ENCODE assay signal across 9 cellular contexts in the genomic region with DNA sequence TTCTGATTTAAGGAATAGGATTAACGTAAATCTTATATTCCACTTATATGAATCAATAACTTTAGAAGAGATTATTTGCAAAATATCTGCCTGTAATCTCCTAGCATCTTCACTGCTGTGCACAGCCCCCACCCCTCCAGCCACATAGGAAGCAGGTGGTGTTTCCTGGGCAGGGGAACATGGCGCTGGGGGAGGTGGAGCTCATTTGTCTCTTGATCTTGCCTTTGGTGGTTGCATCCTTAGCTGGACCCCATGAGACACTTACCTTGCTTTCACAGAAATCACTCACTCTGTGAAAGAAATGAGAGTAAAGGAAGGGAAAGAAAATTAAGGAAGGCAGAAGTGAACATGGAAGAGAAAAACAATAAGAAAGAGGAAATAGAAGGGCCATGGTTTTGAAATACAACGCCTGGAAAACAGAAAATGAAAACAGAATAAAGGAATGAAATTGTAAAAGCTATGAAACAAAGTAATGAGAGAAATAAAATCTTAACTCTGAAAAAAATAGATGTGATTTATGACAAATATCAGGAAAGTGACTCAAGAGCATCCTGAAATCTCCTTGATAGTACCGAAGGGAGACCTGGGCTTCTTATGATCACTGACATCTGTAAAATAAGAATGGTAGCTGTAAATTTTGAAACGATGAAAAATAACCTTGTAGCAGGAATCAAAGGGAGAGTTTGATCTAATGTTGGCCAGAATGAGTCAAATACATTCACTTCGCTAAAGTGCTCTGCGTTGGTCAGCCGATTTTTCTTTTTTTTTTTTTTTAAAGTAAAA. TPM values are rescaled to one million over a fixed set of nuclear protein-coding genes. Genes with fewer than 3 reads are reported as not detected.
A peak's percentile ranks its signal among the peaks of the same experiment; 100 is the strongest.
DNase-seq lines count a peak whose midpoint lies in the region; ATAC-seq, FAIRE-seq and TF ChIP-seq lines count a peak whose summit lies in the region.
"Had no signal": no experiment of that assay in that cellular context is flagged by ENCODE, and none has a peak within 500 bp of the region (broad histone marks: within the 10 kb centered on the region; RNA-seq: fewer than 3 reads in every experiment).

No MANE protein-coding gene starts in this region.

- FAIRE-seq in H54 (lab: Jason Lieb, UNC): no peak

- peak; percentile 43 for ATAC-seq in stimulated activated effector memory CD8-positive, alpha-beta T cell treated with anti-CD3 and anti-CD28 coated beads, Interleukin-12 subunit alpha, Interleukin-12 subunit beta, amount 100 ng/mL, for 72 hours
- ATAC-seq: heart left ventricle had no signal

- peaks cover 15% of the 10 kb centered on the region for H3K9me3 Mint-ChIP-seq in activated T-helper 1 cell treated with anti-CD3 and anti-CD28 coated beads, Interleukin-12 subunit alpha, Interleukin-12 subunit beta, Interleukin-2, Interleukin-4 antibody, amounts not matched to agents 30 ng/mL and 10 ng/mL and 1 ng/mL, durations not matched to agents 14 hours and 24 hours and 36 hours
- H3K9me3 Mint-ChIP-seq in stimulated activated effector memory CD8-positive, alpha-beta T cell treated with anti-CD3 and anti-CD28 coated beads, Interleukin-12 subunit alpha, Interleukin-12 subunit beta, amount 100 ng/mL, for 72 hours: no peaks in the 10 kb centered on the region

- peaks cover 13% of the 10 kb centered on the region for H3K36me3 Mint-ChIP-seq in activated T-helper 1 cell treated with anti-CD3 and anti-CD28 coated beads, Interleukin-12 subunit alpha, Interleukin-12 subunit beta, Interleukin-2, Interleukin-4 antibody, amounts not matched to agents 30 ng/mL and 10 ng/mL and 1 ng/mL, durations not matched to agents 14 hours and 24 hours and 36 hours (ENCODE audit: low read depth)
- H3K36me3 Mint-ChIP-seq in stimulated activated effector memory CD8-positive, alpha-beta T cell treated with anti-CD3 and anti-CD28 coated beads, Interleukin-12 subunit alpha, Interleukin-12 subunit beta, amount 100 ng/mL, for 72 hours: no peaks in the 10 kb centered on the region

- in situ Hi-C loops in GM18951 (cut with MboI; ENCODE audit: low sequenced_read_pairs, unreplicated experiment): no loop called here

- TF ChIP-seq CTCF in foreskin fibroblast (IDR thresholded peaks at IDR 0.05; ENCODE audit: low read depth, low read length): no peak

- peak; percentile 68 to 78 for DNase-seq in Kasumi-1 (lab: John Stamatoyannopoulos, UW)
- DNase-seq in activated T-helper 1 cell treated with anti-CD3 and anti-CD28 coated beads, Interleukin-12 subunit alpha, Interleukin-12 subunit beta, Interleukin-2, Interleukin-4 antibody, amounts not matched to agents 30 ng/mL and 10 ng/mL and 1 ng/mL, durations not matched to agents 14 hours and 24 hours and 36 hours (ENCODE audit: low spot score): no peak
- no peak for DNase-seq in stimulated activated effector memory CD8-positive, alpha-beta T cell treated with anti-CD3 and anti-CD28 coated beads, Interleukin-12 subunit alpha, Interleukin-12 subunit beta, amount 100 ng/mL, for 72 hours (ENCODE audit: low spot score in 2 of 2)
- no peak for DNase-seq in H54 (ENCODE audit: insufficient read length, low spot score)
- DNase-seq in H4 (ENCODE audit: low spot score): no peak
- DNase-seq in foreskin fibroblast: no peak
- DNase-seq: heart left ventricle, NCI-H187 had no signal

- H3K4me3 ChIP-seq in foreskin fibroblast (ENCODE audit: low read depth in 1 of 2, low read length in 2 of 2): no peak overlapping the region

- peak overlapping the region; percentile 89 for H3K27ac Mint-ChIP-seq in activated T-helper 1 cell treated with anti-CD3 and anti-CD28 coated beads, Interleukin-12 subunit alpha, Interleukin-12 subunit beta, Interleukin-2, Interleukin-4 antibody, amounts not matched to agents 30 ng/mL and 10 ng/mL and 1 ng/mL, durations not matched to agents 14 hours and 24 hours and 36 hours
- H3K27ac Mint-ChIP-seq in stimulated activated effector memory CD8-positive, alpha-beta T cell treated with anti-CD3 and anti-CD28 coated beads, Interleukin-12 subunit alpha, Interleukin-12 subunit beta, amount 100 ng/mL, for 72 hours: peak overlapping the region; percentile 74

- intact Hi-C loops in activated T-helper 1 cell treated with anti-CD3 and anti-CD28 coated beads, Interleukin-12 subunit alpha, Interleukin-12 subunit beta, Interleukin-2, Interleukin-4 antibody, amounts not matched to agents 30 ng/mL and 10 ng/mL and 1 ng/mL, durations not matched to agents 14 hours and 24 hours and 36 hours (cut with micrococcal nuclease): loop anchor here (2.0 to 5.0 kb wide), 3 partner anchors 526 to 1400 kb away; no protein-coding TSS in a partner anchor

- H3K4me1 Mint-ChIP-seq in activated T-helper 1 cell treated with anti-CD3 and anti-CD28 coated beads, Interleukin-12 subunit alpha, Interleukin-12 subunit beta, Interleukin-2, Interleukin-4 antibody, amounts not matched to agents 30 ng/mL and 10 ng/mL and 1 ng/mL, durations not matched to agents 14 hours and 24 hours and 36 hours (ENCODE audit: low read depth): peaks cover 53% of the 10 kb centered on the region
- H3K4me1 Mint-ChIP-seq in stimulated activated effector memory CD8-positive, alpha-beta T cell treated with anti-CD3 and anti-CD28 coated beads, Interleukin-12 subunit alpha, Interleukin-12 subunit beta, amount 100 ng/mL, for 72 hours: peaks cover 39% of the 10 kb centered on the region

- peak overlapping the region; percentile 78 for H3K4me3 Mint-ChIP-seq in activated T-helper 1 cell treated with anti-CD3 and anti-CD28 coated beads, Interleukin-12 subunit alpha, Interleukin-12 subunit beta, Interleukin-2, Interleukin-4 antibody, amounts not matched to agents 30 ng/mL and 10 ng/mL and 1 ng/mL, durations not matched to agents 14 hours and 24 hours and 36 hours
- H3K4me3 Mint-ChIP-seq in stimulated activated effector memory CD8-positive, alpha-beta T cell treated with anti-CD3 and anti-CD28 coated beads, Interleukin-12 subunit alpha, Interleukin-12 subunit beta, amount 100 ng/mL, for 72 hours: peak overlapping the region; percentile 69

- no peaks in the 10 kb centered on the region for H3K27me3 Mint-ChIP-seq in activated T-helper 1 cell treated with anti-CD3 and anti-CD28 coated beads, Interleukin-12 subunit alpha, Interleukin-12 subunit beta, Interleukin-2, Interleukin-4 antibody, amounts not matched to agents 30 ng/mL and 10 ng/mL and 1 ng/mL, durations not matched to agents 14 hours and 24 hours and 36 hours (ENCODE audit: insufficient read depth)

- peak; percentile 48 for TF ChIP-seq POLR2A in GM18951 (IDR thresholded peaks at IDR 0.05; ENCODE audit: extremely low read depth, insufficient read depth, insufficient read length)
- TF ChIP-seq POLR2A in H54 (IDR thresholded peaks at IDR 0.05; ENCODE audit: low read depth, low read length): no peak

RNA-seq across cellular contexts. Expression of gene RNASEH2B, which starts 17.2 kb away (rescaled TPM):
- total RNA-seq in activated T-helper 1 cell treated with anti-CD3 and anti-CD28 coated beads, Interleukin-12 subunit alpha, Interleukin-12 subunit beta, Interleukin-2, Interleukin-4 antibody, amounts not matched to agents 30 ng/mL and 10 ng/mL and 1 ng/mL, durations not matched to agents 14 hours and 24 hours and 36 hours: 57.0 and 62.7 TPM in 2 replicates
- total RNA-seq in H4 (2014; rRNA removed; shearing (Covaris generic)): 51.3 and 53.3 TPM in 2 replicates

RNA-seq across cellular contexts. Expression of gene DLEU7, which starts 48.9 kb away (rescaled TPM):
- total RNA-seq in activated T-helper 1 cell treated with anti-CD3 and anti-CD28 coated beads, Interleukin-12 subunit alpha, Interleukin-12 subunit beta, Interleukin-2, Interleukin-4 antibody, amounts not matched to agents 30 ng/mL and 10 ng/mL and 1 ng/mL, durations not matched to agents 14 hours and 24 hours and 36 hours: not detected in 2 replicates
- not detected in 2 replicates for total RNA-seq in H4 (2014; rRNA removed; shearing (Covaris generic))

Comparison
In these comparisons a context has a peak if more than half of its experiments do, and no peak if none do; other contexts are left out.
1. DNase-seq: peak in Kasumi-1 (2 of 2); none in activated T-helper 1 cell treated with anti-CD3 and anti-CD28 coated beads, Interleukin-12 subunit alpha, Interleukin-12 subunit beta, Interleukin-2, Interleukin-4 antibody, amounts not matched to agents 30 ng/mL and 10 ng/mL and 1 ng/mL, durations not matched to agents 14 hours and 24 hours and 36 hours (single experiment), stimulated activated effector memory CD8-positive, alpha-beta T cell treated with anti-CD3 and anti-CD28 coated beads, Interleukin-12 subunit alpha, Interleukin-12 subunit beta, amount 100 ng/mL, for 72 hours (0 of 2), H54 (single experiment), H4 (single experiment) and foreskin fibroblast (0 of 2).